In the genomic region with DNA sequence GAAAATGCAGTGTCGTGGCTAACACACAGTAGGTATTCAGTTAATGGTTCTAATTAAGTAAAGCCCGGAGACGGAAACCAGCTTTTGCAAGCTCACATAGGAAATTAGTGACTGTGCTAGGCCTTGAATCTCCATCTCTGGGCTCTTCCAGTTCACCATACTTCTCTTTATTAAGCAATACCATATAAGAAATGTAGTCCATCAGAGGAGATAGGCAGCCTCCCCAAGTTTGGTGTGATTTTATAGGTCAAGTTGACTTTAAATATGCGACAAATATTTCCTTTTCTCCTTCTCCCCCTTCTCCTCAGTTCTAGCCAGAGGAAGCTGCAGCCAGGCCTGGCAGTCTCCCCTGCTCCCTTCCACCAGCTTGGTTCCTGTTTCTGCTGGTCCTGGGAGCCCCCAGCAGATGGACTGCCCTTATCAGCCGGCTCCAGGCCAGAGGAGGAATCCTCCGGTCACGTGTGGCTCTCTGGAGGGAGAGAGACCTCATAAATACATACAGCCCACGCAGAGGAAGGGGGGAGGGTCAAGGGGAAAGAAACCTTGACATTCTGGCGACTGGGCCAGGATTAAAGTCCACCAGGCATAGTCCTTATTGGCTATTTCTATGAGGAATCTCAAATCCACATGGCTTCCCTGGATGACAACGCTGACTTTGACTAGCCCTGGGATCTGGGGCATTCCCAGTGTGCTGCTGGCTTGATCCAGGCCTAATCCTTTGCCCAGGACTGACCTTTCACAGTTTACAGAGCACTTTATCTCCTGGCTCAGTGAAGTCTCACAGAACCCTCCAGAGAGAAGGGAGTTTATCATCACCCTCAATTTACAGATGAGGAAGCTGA, we compare ENCODE assay signal across 9 cellular contexts.
A peak's percentile ranks its signal among the peaks of the same experiment; 100 is the strongest.
DNase-seq lines count a peak whose midpoint lies in the region; ATAC-seq and TF ChIP-seq lines count a peak whose summit lies in the region.
"Had no signal": no experiment of that assay in that cellular context is flagged by ENCODE, and none has a peak within 500 bp of the region (broad histone marks: within the 10 kb centered on the region; RNA-seq: fewer than 3 reads in every experiment).

No MANE protein-coding gene starts in this region.

- H3K4me3 ChIP-seq in lower lobe of right lung = no peak overlapping the region
- H3K4me3 ChIP-seq in subcutaneous abdominal adipose tissue (ENCODE audit: low read depth in 1 of 5, low read length in 5 of 5) = peak overlapping the region in 2 of 5 donors; percentile 11 to 20

- peak; percentile 65 for DNase-seq in MV-4-11 (lab: John Stamatoyannopoulos, UW)
- peak; percentile 84 for DNase-seq in cerebellum (ENCODE audit: low spot score)
- DNase-seq in lower lobe of right lung = peak; percentile 67
- no peak for DNase-seq in NCI-H774 (lab: John Stamatoyannopoulos, UW)
- DNase-seq in stimulated activated CD4-positive, alpha-beta T cell treated with anti-CD3 and anti-CD28 coated beads, Interleukin-4, amount 100 ng/mL, for 4 hours = no peak
- DNase-seq: activated CD8-positive, alpha-beta memory T cell treated with anti-CD3 and anti-CD28 coated beads for 24 hours had no signal

- TF ChIP-seq CTCF in lower lobe of right lung (IDR thresholded peaks at IDR 0.05) = no peak

- H3K27me3 ChIP-seq in lower lobe of right lung (ENCODE audit: low read depth) (no peaks in the 10 kb centered on the region), subcutaneous abdominal adipose tissue (ENCODE audit: control insufficient read depth in 5 of 5, insufficient read depth in 4 of 5, low read length in 5 of 5) (no peaks in the 10 kb centered on the region)

- peaks cover 82% of the 10 kb centered on the region for H3K4me1 ChIP-seq in lower lobe of right lung
- peaks cover 19 to 75% (median 73%) of the 10 kb centered on the region in 5 donors for H3K4me1 ChIP-seq in subcutaneous abdominal adipose tissue (ENCODE audit: control insufficient read depth in 5 of 5, insufficient read depth in 5 of 5, low read length in 5 of 5)

- ATAC-seq in lower lobe of right lung (no peak), GM19455 (IDR thresholded peaks at IDR 0.05; ENCODE audit: unreplicated experiment) (no peak), GM19463 (IDR thresholded peaks at IDR 0.05; ENCODE audit: unreplicated experiment) (no peak)

- H3K27ac ChIP-seq in lower lobe of right lung (peak overlapping the region; percentile 67), subcutaneous abdominal adipose tissue (ENCODE audit: low read depth, low read length) (peak overlapping the region; percentile 96)

- H3K9me3 ChIP-seq in lower lobe of right lung (no peaks in the 10 kb centered on the region), subcutaneous abdominal adipose tissue (ENCODE audit: control insufficient read depth in 5 of 5, low read length in 5 of 5) (no peaks in the 10 kb centered on the region)

- intact Hi-C loops in lower lobe of right lung (cut with DNase I) = no loop called here

- H3K36me3 ChIP-seq in lower lobe of right lung (no peaks in the 10 kb centered on the region), subcutaneous abdominal adipose tissue (ENCODE audit: control insufficient read depth in 5 of 5, insufficient read depth in 5 of 5, low read length in 5 of 5) (no peaks in the 10 kb centered on the region)

- H3K9ac ChIP-seq in subcutaneous abdominal adipose tissue (ENCODE audit: low read length in 5 of 5) = peak overlapping the region in 4 of 5 donors; percentile 3 to 12 (median 11)

Comparison
In these comparisons a context has a peak if more than half of its experiments do, and no peak if none do; other contexts are left out.
1. DNase-seq: peak in MV-4-11 (single experiment), cerebellum (single experiment) and lower lobe of right lung (single experiment); none in NCI-H774 (single experiment) and stimulated activated CD4-positive, alpha-beta T cell treated with anti-CD3 and anti-CD28 coated beads, Interleukin-4, amount 100 ng/mL, for 4 hours (0 of 2).